1 cellular context compared by ENCODE assay signal in genomic region chr22:20187777-20188566, GRCh38.
TF ChIP-seq lines count a peak whose summit lies in the region.

No MANE protein-coding gene starts in this region.

TF ChIP-seq in K562, 482 proteins besides CTCF, POLR2A, EP300 and RAD21 (continued from another document):
- TF ChIP-seq VEZF1 (CRISPR knock-in tag; IDR thresholded peaks at IDR 0.05), result no peak
- TF ChIP-seq PHF21A (IDR thresholded peaks at IDR 0.05; ENCODE audit: borderline replicate concordance, low read depth), result no peak
